Comparison of ENCODE assay signal across 19 cellular contexts in the genomic region with DNA sequence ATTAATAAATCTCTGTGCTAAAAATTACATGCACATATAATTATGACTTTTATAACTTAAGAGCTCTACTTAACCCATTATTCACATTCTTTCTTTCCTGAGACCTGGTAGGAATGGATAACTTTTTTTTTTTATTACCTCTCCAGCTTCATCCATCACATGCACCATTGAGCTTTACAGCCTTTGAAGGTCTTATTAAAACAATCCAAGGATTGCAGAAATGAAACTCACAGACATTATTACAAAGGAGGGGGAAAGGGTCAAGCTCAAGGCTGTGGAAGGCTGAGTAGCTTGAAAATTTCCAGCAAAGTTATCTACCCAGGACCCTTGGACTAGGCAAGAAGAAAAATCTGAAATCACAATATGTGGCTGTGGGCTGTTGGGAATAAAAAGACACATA.
"Had no signal": no experiment of that assay in that cellular context is flagged by ENCODE, and none has a peak within 500 bp of the region (broad histone marks: within the 10 kb centered on the region; RNA-seq: fewer than 3 reads in every experiment).

No MANE protein-coding gene starts in this region.

- DNase-seq: nephron progenitor cell; nucleus accumbens; pancreas; right cardiac atrium; right lobe of liver; sigmoid colon; small intestine; stimulated activated CD4-positive, alpha-beta T cell treated with anti-CD3 and anti-CD28 coated beads, Interleukin-15, amount 100 ng/mL, for 24 hours; stimulated activated CD4-positive, alpha-beta T cell treated with anti-CD3 and anti-CD28 coated beads, Interleukin-2, amount 100 ng/mL, for 24 hours; stimulated activated CD4-positive, alpha-beta T cell treated with anti-CD3 and anti-CD28 coated beads, Interleukin-2, amount 100 ng/mL, for 48 hours; stimulated activated CD4-positive, alpha-beta T cell treated with anti-CD3 and anti-CD28 coated beads, Interleukin-4, amount 100 ng/mL, for 24 hours; stimulated activated naive B cell treated with anti-CD40 and anti-IgM and Interleukin-4, amounts not matched to agents 10 μg/mL and 1 μg/mL and 100 μg/mL, for 72 hours; stimulated activated naive CD4-positive, alpha-beta T cell treated with Interleukin-2 at 50 U/mL for 16 hours; stomach; thyroid gland; trophoblast cell; upper lobe of left lung had no signal

- ATAC-seq: natural killer cell treated with Interleukin-12 subunit alpha and Interleukin-12 subunit beta and Interleukin-15 and Interleukin-18, amount 100 ng/mL, for 72 hours; pancreas; right cardiac atrium; right lobe of liver; stimulated activated effector memory CD8-positive, alpha-beta T cell treated with anti-CD3 and anti-CD28 coated beads, Interleukin-12 subunit alpha, Interleukin-12 subunit beta, amount 100 ng/mL, for 72 hours; stimulated activated naive B cell treated with anti-CD40 and anti-IgM and Interleukin-4, amounts not matched to agents 10 μg/mL and 1 μg/mL and 100 μg/mL, for 72 hours had no signal
